Comparison of ENCODE assay signal across 23 cellular contexts in the genomic region with DNA sequence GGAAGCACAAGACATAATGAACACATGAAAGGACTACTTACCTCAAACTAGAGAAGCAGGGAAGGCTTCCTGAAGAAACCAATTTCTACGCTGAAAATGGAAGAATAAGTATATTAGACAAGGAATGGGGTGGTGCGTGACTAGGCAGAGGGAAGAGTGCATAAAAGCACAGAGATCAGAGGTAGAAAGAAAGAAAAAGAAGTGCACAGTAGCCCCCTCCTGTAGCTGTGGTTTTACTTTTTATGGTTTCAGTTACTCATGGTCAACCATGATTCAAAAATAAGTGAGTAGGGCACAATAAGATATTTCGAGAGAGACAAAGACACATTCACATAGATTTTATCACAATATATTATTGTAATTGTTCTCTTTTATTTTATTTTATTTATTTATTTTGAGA.
"Had no signal": no experiment of that assay in that cellular context is flagged by ENCODE, and none has a peak within 500 bp of the region (broad histone marks: within the 10 kb centered on the region; RNA-seq: fewer than 3 reads in every experiment).

No MANE protein-coding gene starts in this region.

- DNase-seq: activated CD4-positive, alpha-beta T cell treated with anti-CD3 and anti-CD28 coated beads for 36 hours; activated CD4-positive, alpha-beta T cell treated with anti-CD3 and anti-CD28 coated beads, Interleukin-2, amount 10 ng/mL, durations not matched to agents 7 days and 5 days; activated CD4-positive, alpha-beta T cell treated with anti-CD3 and anti-CD28 coated beads, Interleukin-2, amount 50 U/mL, for 48 hours; activated CD8-positive, alpha-beta T cell treated with anti-CD3 and anti-CD28 coated beads, Interleukin-2, amount 10 ng/mL, durations not matched to agents 7 days and 5 days; activated naive CD4-positive, alpha-beta T cell treated with anti-CD3 and anti-CD28 coated beads, Interleukin-2, amount 10 ng/mL, durations not matched to agents 7 days and 5 days; activated naive CD8-positive, alpha-beta T cell treated with anti-CD3 and anti-CD28 coated beads, Interleukin-2, amount 50 U/mL, for 24 hours; activated T-cell treated with anti-CD3 and anti-CD28 coated beads, Interleukin-2, amount 50 U/mL, for 24 hours; anterior cingulate cortex; central memory CD4-positive, alpha-beta T cell; NCI-H1048; NCI-H1105 treated with DMSO at 0.1 percent for 48 hours; NCI-H1436; NCI-H1694 treated with DMSO at 0.1 percent for 48 hours; NCI-H2029; NCI-H2171; NCI-H510A; NCI-H526; NCI-H748 treated with DMSO at 0.1 percent for 48 hours; SIG-M5 had no signal

- FAIRE-seq: colon, TTC549 had no signal

- ATAC-seq: activated CD4-positive, alpha-beta T cell treated with anti-CD3 and anti-CD28 coated beads for 36 hours; activated CD4-positive, CD25-positive, alpha-beta regulatory T cell treated with anti-CD3 and anti-CD28 coated beads, Interleukin-2, amount 50 U/mL, for 24 hours; activated CD8-positive, alpha-beta T cell treated with anti-CD3 and anti-CD28 coated beads, Interleukin-2, amount 10 ng/mL, durations not matched to agents 7 days and 5 days; activated naive CD8-positive, alpha-beta T cell treated with anti-CD3 and anti-CD28 coated beads, Interleukin-2, amount 50 U/mL, for 24 hours; WTC11 had no signal
